9 cellular contexts compared by ENCODE assay signal in genomic region chr3:3015472-3016089, GRCh38.
DNase-seq lines count a peak whose midpoint lies in the region; ATAC-seq, FAIRE-seq and TF ChIP-seq lines count a peak whose summit lies in the region.
"Had no signal": no experiment of that assay in that cellular context is flagged by ENCODE, and none has a peak within 500 bp of the region (broad histone marks: within the 10 kb centered on the region; RNA-seq: fewer than 3 reads in every experiment).

No MANE protein-coding gene starts in this region.

- H3K27me3 ChIP-seq in dorsolateral prefrontal cortex = peaks cover 0 to 2% (median 0%) of the 10 kb centered on the region in 45 donors
- H3K27me3 ChIP-seq in neural progenitor cell = no peaks in the 10 kb centered on the region
- H3K27me3 ChIP-seq: SJCRH30 had no signal

- peak; percentile 75 for ATAC-seq in GM18858 (IDR thresholded peaks at IDR 0.05; ENCODE audit: unreplicated experiment)
- peak; percentile 86 for ATAC-seq in HG02884 (IDR thresholded peaks at IDR 0.05; ENCODE audit: unreplicated experiment)

- peaks cover 12% of the 10 kb centered on the region for H3K4me1 ChIP-seq in neural progenitor cell
- H3K4me1 ChIP-seq: SJCRH30 had no signal

- H3K4me2 ChIP-seq in neural progenitor cell = no peak overlapping the region

- no peaks in the 10 kb centered on the region for H4K20me1 ChIP-seq in neural progenitor cell (ENCODE audit: low read depth)

- peak overlapping the region; percentile 3 for H2AFZ ChIP-seq in neural progenitor cell (replicated peaks)

- no peak overlapping the region for H3K4me3 ChIP-seq in dorsolateral prefrontal cortex
- no peak overlapping the region for H3K4me3 ChIP-seq in neural progenitor cell
- H3K4me3 ChIP-seq in coronary artery = no peak overlapping the region
- H3K4me3 ChIP-seq: SJCRH30 had no signal

- no peaks in the 10 kb centered on the region for H3F3A ChIP-seq in neural progenitor cell (ENCODE audit: low read depth)

- no peaks in the 10 kb centered on the region for H3K79me2 ChIP-seq in neural progenitor cell (ENCODE audit: low read depth)

- no peaks in the 10 kb centered on the region for H3K27me3 Mint-ChIP-seq in neural progenitor cell (ENCODE audit: insufficient read depth, low read depth)

- H3K9ac ChIP-seq in neural progenitor cell = no peak overlapping the region

- no peak for FAIRE-seq in RCC 7860 (lab: Jason Lieb, UNC)

- peaks cover 6% of the 10 kb centered on the region for H3K4me1 Mint-ChIP-seq in neural progenitor cell

- TF ChIP-seq CTCF in dorsolateral prefrontal cortex (IDR thresholded peaks at IDR 0.05 in 54 of 56, conservative IDR thresholded peaks at IDR 0.05 in 2 of 56; ENCODE audit: low read depth in 1 of 56, partially characterized antibody in 56 of 56) (peak; percentile 18 to 86 (median 70)), neural progenitor cell (IDR thresholded peaks at IDR 0.05) (peak; percentile 74), coronary artery (IDR thresholded peaks at IDR 0.05) (no peak)

- intact Hi-C loops in dorsolateral prefrontal cortex (cut with DNase I) = no loop called here

- H3K9me3 Mint-ChIP-seq in neural progenitor cell = no peaks in the 10 kb centered on the region

- DNase-seq in NCI-H2227 (lab: John Stamatoyannopoulos, UW; ENCODE audit: unreplicated experiment) (peak; percentile 44), dorsolateral prefrontal cortex (peak in 1 of 10 donors; percentile 28), neural progenitor cell (ENCODE audit: low spot score) (peak; percentile 63), coronary artery (ENCODE audit: low spot score) (no peak), NCI-H2029 (lab: John Stamatoyannopoulos, UW) (no peak), RCC 7860 (ENCODE audit: low spot score) (no peak)

- no peaks in the 10 kb centered on the region for H3K9me3 ChIP-seq in neural progenitor cell (ENCODE audit: low read depth)
- H3K9me3 ChIP-seq: SJCRH30 had no signal

- H3K36me3 Mint-ChIP-seq in neural progenitor cell = no peaks in the 10 kb centered on the region

- H3K36me3 ChIP-seq in neural progenitor cell = no peaks in the 10 kb centered on the region
- H3K36me3 ChIP-seq: SJCRH30 had no signal

- H3K4me3 Mint-ChIP-seq in neural progenitor cell = no peak overlapping the region

- H3K27ac Mint-ChIP-seq in neural progenitor cell = no peak overlapping the region

- H3K27ac ChIP-seq in dorsolateral prefrontal cortex (no peak overlapping the region), neural progenitor cell (no peak overlapping the region), coronary artery (no peak overlapping the region)
- H3K27ac ChIP-seq: SJCRH30 had no signal

Comparison
In these comparisons a context has a peak if more than half of its experiments do, and no peak if none do; other contexts are left out.
1. DNase-seq: peak in NCI-H2227 (single experiment) and neural progenitor cell (single experiment); none in coronary artery (single experiment), NCI-H2029 (single experiment) and RCC 7860 (single experiment).